In genomic region chr19:3434630-3435553, GRCh38 we compare ENCODE assay signal across 1 cellular context.
TF ChIP-seq lines count a peak whose summit lies in the region.

No MANE protein-coding gene starts in this region.

TF ChIP-seq in GM12878, 131 proteins besides CTCF, POLR2A, EP300 and RAD21 (continued from another document and continues in another):
- no peak for TF ChIP-seq IRF5 (IDR thresholded peaks at IDR 0.05; ENCODE audit: borderline replicate concordance)
- TF ChIP-seq HDGF (IDR thresholded peaks at IDR 0.05) = peak; percentile 90; the same call in 1 of the 2 replicates
- TF ChIP-seq ETV6 (conservative IDR thresholded peaks at IDR 0.05 in 1 of 2, IDR thresholded peaks at IDR 0.05 in 1 of 2; ENCODE audit: borderline replicate concordance in 1 of 2, low read depth in 1 of 2) = no peak
- no peak for TF ChIP-seq SMAD1 (IDR thresholded peaks at IDR 0.05; ENCODE audit: low read depth, partially characterized antibody)
- TF ChIP-seq ZNF207 (IDR thresholded peaks at IDR 0.05; ENCODE audit: borderline replicate concordance) = no peak; the same call in 1 of the 2 replicates
- TF ChIP-seq NBN (IDR thresholded peaks at IDR 0.05) = peak; percentile 76
- TF ChIP-seq CEBPB (IDR thresholded peaks at IDR 0.05; ENCODE audit: borderline replicate concordance in 1 of 2, low read depth in 2 of 2, low read length in 2 of 2) = no peak
- peak; percentile 46; the same call in 1 of the 2 replicates for TF ChIP-seq PML (IDR thresholded peaks at IDR 0.05; ENCODE audit: low read length)
- TF ChIP-seq EGR1 (IDR thresholded peaks at IDR 0.05; ENCODE audit: borderline replicate concordance in 1 of 2, low read depth in 2 of 2, low read length in 2 of 2) = peak in 1 of 2 experiments; percentile 91; a peak in 2 of 3 replicates
- no peak for TF ChIP-seq MTA3 (IDR thresholded peaks at IDR 0.05; ENCODE audit: borderline replicate concordance, low read length)
- peak; percentile 87 for TF ChIP-seq GATAD2B (conservative IDR thresholded peaks at IDR 0.05; ENCODE audit: low read depth)
- no peak for TF ChIP-seq ZNF384 (IDR thresholded peaks at IDR 0.05; ENCODE audit: borderline replicate concordance, low read depth, low read length)
- no peak for TF ChIP-seq MYC (IDR thresholded peaks at IDR 0.05; ENCODE audit: insufficient read depth, insufficient read length, insufficient replicate concordance, low read length, severe bottlenecking)
- no peak for TF ChIP-seq FOXK2 (IDR thresholded peaks at IDR 0.05)
- no peak for TF ChIP-seq RBBP5 (conservative IDR thresholded peaks at IDR 0.05)
- no peak for TF ChIP-seq CBX3 (IDR thresholded peaks at IDR 0.05; ENCODE audit: borderline replicate concordance, low read depth)
- TF ChIP-seq IRF4 (IDR thresholded peaks at IDR 0.05; ENCODE audit: low read depth, low read length) = peak; percentile 68; the same call in 1 of the 2 replicates
- 0 out of 2 replicates have a peak, but pooled peaks have one; percentile 9 for TF ChIP-seq SPI1 (IDR thresholded peaks at IDR 0.05; ENCODE audit: borderline replicate concordance, insufficient read depth, low read depth, low read length)
- peak; percentile 72 for TF ChIP-seq BMI1 (IDR thresholded peaks at IDR 0.05; ENCODE audit: borderline replicate concordance)
- peak; percentile 71 for TF ChIP-seq MXI1 (IDR thresholded peaks at IDR 0.05; ENCODE audit: low read depth, low read length)
- TF ChIP-seq IRF3 (IDR thresholded peaks at IDR 0.05) = no peak
- TF ChIP-seq REST (IDR thresholded peaks at IDR 0.05; ENCODE audit: low read depth, low read length) = no peak
- no peak for TF ChIP-seq NFXL1 (IDR thresholded peaks at IDR 0.05; ENCODE audit: borderline replicate concordance)
- no peak for TF ChIP-seq STAT3 (IDR thresholded peaks at IDR 0.05; ENCODE audit: low read depth, low read length)
- no peak for TF ChIP-seq BCL11A (IDR thresholded peaks at IDR 0.05; ENCODE audit: low read depth, low read length)
- TF ChIP-seq SKIL (IDR thresholded peaks at IDR 0.05; ENCODE audit: low read depth, poor library complexity, severe bottlenecking) = no peak
- TF ChIP-seq HDAC2 (IDR thresholded peaks at IDR 0.05) = no peak
- no peak for TF ChIP-seq USF1 (IDR thresholded peaks at IDR 0.05; ENCODE audit: borderline replicate concordance, extremely low read length, insufficient read depth, low read depth, low read length)
- TF ChIP-seq JUNB (IDR thresholded peaks at IDR 0.05) = 0 out of 2 replicates have a peak, but pooled peaks have one; percentile 28
- no peak for TF ChIP-seq FOS (IDR thresholded peaks at IDR 0.05; ENCODE audit: borderline replicate concordance, extremely low read depth, insufficient read length)
- TF ChIP-seq SIX5 (IDR thresholded peaks at IDR 0.05; ENCODE audit: low read depth, low read length, severe bottlenecking) = peak; percentile 98
- TF ChIP-seq CBFB (IDR thresholded peaks at IDR 0.05; ENCODE audit: low read depth) = peak; percentile 43; the same call in 1 of the 2 replicates
- no peak for TF ChIP-seq PAX8 (IDR thresholded peaks at IDR 0.05)
- peak; percentile 95 for TF ChIP-seq GABPA (IDR thresholded peaks at IDR 0.05; ENCODE audit: low read depth)
- no peak for TF ChIP-seq ZBTB33 (IDR thresholded peaks at IDR 0.05)
- peak; percentile 99 for TF ChIP-seq HCFC1 (IDR thresholded peaks at IDR 0.05; ENCODE audit: low read length)
- no peak for TF ChIP-seq MAX (IDR thresholded peaks at IDR 0.05; ENCODE audit: low read depth, low read length)
- TF ChIP-seq NFYA (IDR thresholded peaks at IDR 0.05; ENCODE audit: borderline replicate concordance, low read depth, low read length) = no peak
- TF ChIP-seq CHD1 (IDR thresholded peaks at IDR 0.05; ENCODE audit: low read depth, low read length) = no peak
- no peak for TF ChIP-seq MYB (IDR thresholded peaks at IDR 0.05; ENCODE audit: borderline replicate concordance, low read depth, low read length)
- peak; percentile 60; the same call in 1 of the 2 replicates for TF ChIP-seq E2F4 (IDR thresholded peaks at IDR 0.05; ENCODE audit: low read depth, low read length)
- no peak for TF ChIP-seq PRDM15 (CRISPR knock-in tag; IDR thresholded peaks at IDR 0.05)
- no peak for TF ChIP-seq NRF1 (conservative IDR thresholded peaks at IDR 0.05; ENCODE audit: low read depth, low read length)
- no peak for TF ChIP-seq NR2C2 (IDR thresholded peaks at IDR 0.05; ENCODE audit: borderline replicate concordance, control insufficient read depth, insufficient read length, low read depth)
- TF ChIP-seq PKNOX1 (IDR thresholded peaks at IDR 0.05) = peak; percentile 45; the same call in 1 of the 2 replicates
- peak; percentile 43; the same call in 1 of the 2 replicates for TF ChIP-seq SMAD5 (IDR thresholded peaks at IDR 0.05; ENCODE audit: low read depth)
